ENCODE assay signal across 13 cellular contexts in the genomic region with DNA sequence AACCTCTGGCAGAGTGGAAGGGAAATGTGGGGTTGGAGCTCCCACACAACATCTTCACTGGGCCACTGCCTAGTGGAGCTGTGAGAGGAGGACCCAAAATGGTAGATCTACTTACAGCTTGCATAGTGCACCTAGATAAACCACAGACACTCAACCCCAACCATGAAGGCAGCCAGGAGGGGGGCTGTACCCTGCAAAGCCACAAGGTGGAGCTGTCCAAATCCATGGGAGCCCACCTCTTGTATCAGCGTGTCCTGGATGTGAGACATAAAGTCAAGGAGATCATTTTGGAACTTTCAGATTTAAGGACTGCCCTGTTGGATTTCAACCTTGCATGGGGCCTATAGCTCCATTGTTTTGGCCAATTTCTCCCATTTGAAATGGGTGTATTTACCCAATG. TPM values are rescaled to one million over a fixed set of nuclear protein-coding genes. Genes with fewer than 3 reads are reported as not detected.
DNase-seq lines count a peak whose midpoint lies in the region; ATAC-seq, FAIRE-seq and TF ChIP-seq lines count a peak whose summit lies in the region.
"Had no signal": no experiment of that assay in that cellular context is flagged by ENCODE, and none has a peak within 500 bp of the region (broad histone marks: within the 10 kb centered on the region; RNA-seq: fewer than 3 reads in every experiment).

No MANE protein-coding gene starts in this region.

- H3K9me3 ChIP-seq in IMR-90 (ENCODE audit: control insufficient read depth, insufficient read depth, low read length) (no peaks in the 10 kb centered on the region), small intestine (ENCODE audit: control insufficient read depth, low read depth) (no peaks in the 10 kb centered on the region)

- peaks cover 23% of the 10 kb centered on the region for H3K9me3 Mint-ChIP-seq in nephron progenitor cell

- no peak overlapping the region for H4K5ac ChIP-seq in IMR-90 (ENCODE audit: low read depth, low read length)

- no peak overlapping the region for H2BK15ac ChIP-seq in IMR-90 (ENCODE audit: low read depth, low read length)

- no CpG with 5 or more reads among the region's 1 CpG for WGBS in IMR-90 (ENCODE audit: extremely low coverage in 2 of 2, insufficient read length in 1 of 2), 2 experiments
- WGBS in small intestine, 3 donors, result 57 to 60% (median 59%) methylated on average over 1 of the region's 1 CpG

- no peak overlapping the region for H4K8ac ChIP-seq in IMR-90 (ENCODE audit: low read depth in 2 of 2, low read length in 2 of 2)

- no TSS peak for BruUV-seq in IMR-90 (replicated peaks; lab: Mats Ljungman, UMichigan)

- no peak overlapping the region for H4K91ac ChIP-seq in IMR-90 (ENCODE audit: insufficient read depth, low read depth, low read length)

- TF ChIP-seq CTCF in IMR-90 (conservative IDR thresholded peaks at IDR 0.05; ENCODE audit: low read depth, low read length) (peak; percentile 58), cardiac fibroblast (IDR thresholded peaks at IDR 0.05; ENCODE audit: low read depth, low read length) (peak; percentile 78), nephron progenitor cell (IDR thresholded peaks at IDR 0.05) (peak; percentile 50)

- H3K9ac ChIP-seq in IMR-90 (ENCODE audit: low read depth, low read length), result no peak overlapping the region

- H3K4me1 ChIP-seq in IMR-90 (ENCODE audit: control insufficient read depth, insufficient read depth, low read length) (no peaks in the 10 kb centered on the region), small intestine (ENCODE audit: control insufficient read depth in 2 of 2, insufficient read depth in 1 of 2, low read depth in 1 of 2, low read length in 1 of 2) (no peaks in the 10 kb centered on the region)
- H3K4me1 ChIP-seq: tibial nerve had no signal

- no peaks in the 10 kb centered on the region for H3K4me1 Mint-ChIP-seq in nephron progenitor cell
- H3K4me1 Mint-ChIP-seq: activated CD4-positive, alpha-beta T cell treated with anti-CD3 and anti-CD28 coated beads, Interleukin-2, amount 10 ng/mL, durations not matched to agents 7 days and 5 days had no signal

- H3K23ac ChIP-seq in IMR-90 (ENCODE audit: low read depth, low read length), result no peak overlapping the region

- H3K27ac ChIP-seq in IMR-90 (ENCODE audit: insufficient read depth, low read length) (no peak overlapping the region), small intestine (ENCODE audit: low read depth in 1 of 2, low read length in 1 of 2) (no peak overlapping the region)
- H3K27ac ChIP-seq: tibial nerve had no signal

- no peak overlapping the region for H3K14ac ChIP-seq in IMR-90 (replicated peaks; ENCODE audit: low read depth, low read length)

- H4K20me1 ChIP-seq in IMR-90 (ENCODE audit: insufficient read depth, low read length), result no peaks in the 10 kb centered on the region

- H2AFZ ChIP-seq in IMR-90 (replicated peaks; ENCODE audit: low read length, poor library complexity), result no peak overlapping the region

- no peak overlapping the region for H2BK20ac ChIP-seq in IMR-90 (ENCODE audit: low read depth, low read length)

- peaks cover 1% of the 10 kb centered on the region; the same call in 1 of the 2 replicates for H3K27me3 ChIP-seq in IMR-90 (ENCODE audit: control insufficient read depth, insufficient read depth, low read length)
- H3K27me3 ChIP-seq in small intestine (ENCODE audit: control insufficient read depth in 2 of 2, insufficient read depth in 2 of 2, low read length in 2 of 2), result no peaks in the 10 kb centered on the region
- H3K27me3 ChIP-seq: tibial nerve had no signal

- POLR2A ChIA-PET in IMR-90 (lab: Charles Lee; ENCODE audit: unreplicated experiment), result no interaction called here

- TF ChIP-seq RAD21 in IMR-90 (IDR thresholded peaks at IDR 0.05; ENCODE audit: low read length), result peak; percentile 72

- no peak overlapping the region for H2AK9ac ChIP-seq in IMR-90 (replicated peaks; ENCODE audit: low read depth, low read length, poor library complexity)

- H2BK120ac ChIP-seq in IMR-90 (ENCODE audit: low read depth, low read length), result no peak overlapping the region

- H3K4ac ChIP-seq in IMR-90 (ENCODE audit: low read depth, low read length), result no peak overlapping the region

- no peak overlapping the region for H3K4me3 Mint-ChIP-seq in nephron progenitor cell
- H3K4me3 Mint-ChIP-seq: activated CD4-positive, alpha-beta T cell treated with anti-CD3 and anti-CD28 coated beads, Interleukin-2, amount 10 ng/mL, durations not matched to agents 7 days and 5 days had no signal

- H3K56ac ChIP-seq in IMR-90 (ENCODE audit: extremely low read depth, insufficient read depth, low read length), result no peak overlapping the region

- no peak for TF ChIP-seq POLR2A in IMR-90 (IDR thresholded peaks at IDR 0.05; ENCODE audit: low read depth, low read length)

- peak; percentile 12 for DNase-seq in NCI-H748 (lab: John Stamatoyannopoulos, UW; ENCODE audit: unreplicated experiment)
- no peak for DNase-seq in NCI-H748 treated with DMSO at 0.1 percent for 48 hours (lab: John Stamatoyannopoulos, UW)
- peak; percentile 30 for DNase-seq in IMR-90
- DNase-seq in cardiac fibroblast (ENCODE audit: low read depth in 2 of 2), result peak in 1 of 2 donors; percentile 51
- peak; percentile 30 for DNase-seq in nephron progenitor cell
- DNase-seq in C1 segment of cervical spinal cord (lab: John Stamatoyannopoulos, UW), result no peak
- DNase-seq in inferior parietal cortex (ENCODE audit: extremely low spot score), result no peak
- no peak for DNase-seq in small intestine
- DNase-seq: activated CD4-positive, alpha-beta T cell treated with anti-CD3 and anti-CD28 coated beads, Interleukin-2, amount 10 ng/mL, durations not matched to agents 7 days and 5 days; caudate nucleus; left cardiac atrium; NCI-H510A had no signal

- H3K36me3 ChIP-seq in IMR-90 (ENCODE audit: control insufficient read depth, insufficient read depth, low read length) (no peaks in the 10 kb centered on the region), small intestine (ENCODE audit: control insufficient read depth in 2 of 2, insufficient read depth in 2 of 2, low read length in 2 of 2) (no peaks in the 10 kb centered on the region)
- H3K36me3 ChIP-seq: tibial nerve had no signal

- no peak overlapping the region for H3K4me3 ChIP-seq in IMR-90 (ENCODE audit: insufficient read depth, low read depth, low read length)
- H3K4me3 ChIP-seq in cardiac fibroblast (replicated peaks in 1 of 2; ENCODE audit: low read depth in 2 of 2, low read length in 2 of 2), result no peak overlapping the region
- H3K4me3 ChIP-seq in small intestine (ENCODE audit: low read depth in 1 of 2, low read length in 2 of 2), result no peak overlapping the region
- H3K4me3 ChIP-seq: tibial nerve had no signal

- no peak overlapping the region for H3K18ac ChIP-seq in IMR-90 (ENCODE audit: low read depth, low read length)

- ATAC-seq in IMR-90 (ENCODE audit: low read depth), result peak; percentile 77
- ATAC-seq: left cardiac atrium had no signal

- H3K27me3 Mint-ChIP-seq in nephron progenitor cell (ENCODE audit: low read depth, poor library complexity), result peaks cover 5% of the 10 kb centered on the region
- H3K27me3 Mint-ChIP-seq: activated CD4-positive, alpha-beta T cell treated with anti-CD3 and anti-CD28 coated beads, Interleukin-2, amount 10 ng/mL, durations not matched to agents 7 days and 5 days had no signal

- no peak overlapping the region for H2BK5ac ChIP-seq in IMR-90 (ENCODE audit: low read depth, low read length, poor library complexity, severe bottlenecking)

- no peak overlapping the region for H3K27ac Mint-ChIP-seq in nephron progenitor cell
- H3K27ac Mint-ChIP-seq: activated CD4-positive, alpha-beta T cell treated with anti-CD3 and anti-CD28 coated beads, Interleukin-2, amount 10 ng/mL, durations not matched to agents 7 days and 5 days had no signal

- no peaks in the 10 kb centered on the region for H3K9me1 ChIP-seq in IMR-90 (ENCODE audit: insufficient read depth, low read length)

- peaks cover 5% of the 10 kb centered on the region for H3K36me3 Mint-ChIP-seq in nephron progenitor cell (ENCODE audit: low read depth)

- CTCF ChIA-PET in IMR-90 (lab: Yijun Ruan, JAX), result interaction anchor here (0.6 to 2.7 kb wide), 6 partner anchors 10 to 298 kb away, joined by 3 to 10 read pairs (median 4); no protein-coding TSS in a partner anchor

- no peak for FAIRE-seq in small intestine (lab: Jason Lieb, UNC)

- no peak overlapping the region for H3K4me2 ChIP-seq in IMR-90 (ENCODE audit: low read depth, low read length)

- intact Hi-C loops in IMR-90 (cut with micrococcal nuclease), result loop anchor here (1.0 to 2.0 kb wide), 2 partner anchors 296 to 381 kb away; no protein-coding TSS in a partner anchor

- H3K79me1 ChIP-seq in IMR-90 (ENCODE audit: low read depth in 1 of 2, low read length in 2 of 2), result no peaks in the 10 kb centered on the region

- dilution Hi-C loops in IMR-90 (cut with HindIII; ENCODE audit: low sequenced_read_pairs, unreplicated experiment), result no loop called here

- in situ Hi-C loops in IMR-90 (cut with MboI; ENCODE audit: low sequenced_read_pairs), result loop anchor here (10.0 kb wide), 1 partner anchor 293 kb away; no protein-coding TSS in a partner anchor

- no peak overlapping the region for H2AK5ac ChIP-seq in IMR-90 (ENCODE audit: low read depth, low read length)

TF ChIP-seq in IMR-90, 13 proteins besides CTCF, POLR2A, EP300 and RAD21:
- TF ChIP-seq MAZ (IDR thresholded peaks at IDR 0.05; ENCODE audit: borderline replicate concordance, low read depth, low read length), result 0 out of 2 replicates have a peak, but pooled peaks have one; percentile 18
- TF ChIP-seq SMC3 (IDR thresholded peaks at IDR 0.05; ENCODE audit: low read depth, low read length), result peak; percentile 81
- TF ChIP-seq, protein P1, sequence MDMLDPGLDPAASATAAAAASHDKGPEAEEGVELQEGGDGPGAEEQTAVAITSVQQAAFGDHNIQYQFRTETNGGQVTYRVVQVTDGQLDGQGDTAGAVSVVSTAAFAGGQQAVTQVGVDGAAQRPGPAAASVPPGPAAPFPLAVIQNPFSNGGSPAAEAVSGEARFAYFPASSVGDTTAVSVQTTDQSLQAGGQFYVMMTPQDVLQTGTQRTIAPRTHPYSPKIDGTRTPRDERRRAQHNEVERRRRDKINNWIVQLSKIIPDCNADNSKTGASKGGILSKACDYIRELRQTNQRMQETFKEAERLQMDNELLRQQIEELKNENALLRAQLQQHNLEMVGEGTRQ (IDR thresholded peaks at IDR 0.05; ENCODE audit: low read depth, low read length), result no peak
TF ChIP-seq in IMR-90: peak in this region for 2.

RNA-seq across cellular contexts. Expression of a gene that starts 20.9 kb away (rescaled TPM):
- not detected in 2 replicates for total RNA-seq in IMR-90 (2012; rRNA removed)
- polyA plus RNA-seq in IMR-90 (2012; rRNA removed) (not detected in 2 replicates), small intestine (under 1 TPM in 2 of 3 donors, not detected in 1; under 0.01 to 0.03 TPM)
- not detected in 2 replicates for polyA plus RNA-seq in IMR-90 (2012; cell fraction: cytosol; rRNA removed)
- not detected in 2 replicates for polyA plus RNA-seq in IMR-90 (2012; cell fraction: nucleus; rRNA removed; ENCODE audit: low replicate concordance)

Comparison
In these comparisons a context has a peak if more than half of its experiments do, and no peak if none do; other contexts are left out.
1. DNase-seq: peak in NCI-H748 (single experiment), IMR-90 (single experiment) and nephron progenitor cell (single experiment); none in NCI-H748 treated with DMSO at 0.1 percent for 48 hours (single experiment), C1 segment of cervical spinal cord (0 of 14), inferior parietal cortex (single experiment) and small intestine (single experiment).
2. Peak in every context shown above with its lines, with median percentiles within 50 percentile points of each other: CTCF ChIP-seq.